ENCODE assay signal across 17 cellular contexts in genomic region chr10:51707821-51708424, GRCh38. TPM values are rescaled to one million over a fixed set of nuclear protein-coding genes. Genes with fewer than 3 reads are reported as not detected.
DNase-seq lines count a peak whose midpoint lies in the region; ATAC-seq and TF ChIP-seq lines count a peak whose summit lies in the region.
"Had no signal": no experiment of that assay in that cellular context is flagged by ENCODE, and none has a peak within 500 bp of the region (broad histone marks: within the 10 kb centered on the region; RNA-seq: fewer than 3 reads in every experiment).

No MANE protein-coding gene starts in this region.

- H3K27me3 ChIP-seq in heart right ventricle (no peaks in the 10 kb centered on the region), muscle layer of duodenum (ENCODE audit: low read depth, low read length) (no peaks in the 10 kb centered on the region)
- H3K27me3 ChIP-seq: right atrium auricular region had no signal

- H3K4me3 Mint-ChIP-seq in activated CD8-positive, alpha-beta T cell treated with anti-CD3 and anti-CD28 coated beads, Interleukin-2, amount 10 ng/mL, durations not matched to agents 7 days and 5 days, result peak overlapping the region; percentile 7
- H3K4me3 Mint-ChIP-seq in chondrocyte (ENCODE audit: unreplicated experiment), result no peak overlapping the region
- H3K4me3 Mint-ChIP-seq: stimulated activated naive B cell treated with anti-CD40 and anti-IgM and Interleukin-4, amounts not matched to agents 10 μg/mL and 1 μg/mL and 100 μg/mL, for 72 hours had no signal

- ATAC-seq in heart right ventricle, result peak in 1 of 8 donors; percentile 30
- ATAC-seq in Right ventricle myocardium inferior, result no peak
- ATAC-seq in activated CD8-positive, alpha-beta T cell treated with anti-CD3 and anti-CD28 coated beads, Interleukin-2, amount 10 ng/mL, durations not matched to agents 7 days and 5 days, result no peak
- ATAC-seq in GM18907 (IDR thresholded peaks at IDR 0.05; ENCODE audit: unreplicated experiment), result no peak
- ATAC-seq: left colon; Panc1; stimulated activated naive B cell treated with anti-CD40 and anti-IgM and Interleukin-4, amounts not matched to agents 10 μg/mL and 1 μg/mL and 100 μg/mL, for 72 hours had no signal

- no peaks in the 10 kb centered on the region for H3K36me3 ChIP-seq in heart right ventricle
- no peaks in the 10 kb centered on the region for H3K36me3 ChIP-seq in muscle layer of duodenum (ENCODE audit: control insufficient read depth in 1 of 2, insufficient read depth in 2 of 2, low read length in 2 of 2)
- H3K36me3 ChIP-seq: right atrium auricular region had no signal

- no peak for TF ChIP-seq CTCF in heart right ventricle (IDR thresholded peaks at IDR 0.05)
- TF ChIP-seq CTCF in chondrocyte (IDR thresholded peaks at IDR 0.05), result no peak

- 80 to 82% methylated on average over 5 of the region's 5 CpGs for WGBS in heart right ventricle, 2 donors

- H3K36me3 Mint-ChIP-seq in activated CD8-positive, alpha-beta T cell treated with anti-CD3 and anti-CD28 coated beads, Interleukin-2, amount 10 ng/mL, durations not matched to agents 7 days and 5 days (ENCODE audit: low read depth), result no peaks in the 10 kb centered on the region
- no peaks in the 10 kb centered on the region for H3K36me3 Mint-ChIP-seq in chondrocyte (ENCODE audit: low read depth)
- H3K36me3 Mint-ChIP-seq: stimulated activated naive B cell treated with anti-CD40 and anti-IgM and Interleukin-4, amounts not matched to agents 10 μg/mL and 1 μg/mL and 100 μg/mL, for 72 hours had no signal

- CTCF ChIA-PET in activated CD8-positive, alpha-beta T cell treated with anti-CD3 and anti-CD28 coated beads, Interleukin-2, amount 10 ng/mL, durations not matched to agents 7 days and 5 days (lab: Charles Lee), result no interaction called here

- POLR2A ChIA-PET in activated CD8-positive, alpha-beta T cell treated with anti-CD3 and anti-CD28 coated beads, Interleukin-2, amount 10 ng/mL, durations not matched to agents 7 days and 5 days (lab: Charles Lee), result no interaction called here

- H3K4me1 Mint-ChIP-seq in activated CD8-positive, alpha-beta T cell treated with anti-CD3 and anti-CD28 coated beads, Interleukin-2, amount 10 ng/mL, durations not matched to agents 7 days and 5 days (ENCODE audit: low read depth), result peaks cover 23% of the 10 kb centered on the region
- no peaks in the 10 kb centered on the region for H3K4me1 Mint-ChIP-seq in chondrocyte (ENCODE audit: low read depth)
- H3K4me1 Mint-ChIP-seq: stimulated activated naive B cell treated with anti-CD40 and anti-IgM and Interleukin-4, amounts not matched to agents 10 μg/mL and 1 μg/mL and 100 μg/mL, for 72 hours had no signal

- H3K27ac Mint-ChIP-seq in activated CD8-positive, alpha-beta T cell treated with anti-CD3 and anti-CD28 coated beads, Interleukin-2, amount 10 ng/mL, durations not matched to agents 7 days and 5 days, result peak overlapping the region; percentile 68
- H3K27ac Mint-ChIP-seq in chondrocyte (ENCODE audit: unreplicated experiment), result no peak overlapping the region
- H3K27ac Mint-ChIP-seq: stimulated activated naive B cell treated with anti-CD40 and anti-IgM and Interleukin-4, amounts not matched to agents 10 μg/mL and 1 μg/mL and 100 μg/mL, for 72 hours had no signal

- H3K27me3 Mint-ChIP-seq in activated CD8-positive, alpha-beta T cell treated with anti-CD3 and anti-CD28 coated beads, Interleukin-2, amount 10 ng/mL, durations not matched to agents 7 days and 5 days (ENCODE audit: low read depth), result peaks cover 3% of the 10 kb centered on the region
- H3K27me3 Mint-ChIP-seq in chondrocyte (ENCODE audit: low read depth), result no peaks in the 10 kb centered on the region

- H3K9me3 ChIP-seq in heart right ventricle, result no peaks in the 10 kb centered on the region
- H3K9me3 ChIP-seq in muscle layer of duodenum (ENCODE audit: control insufficient read depth in 1 of 2, low read length in 2 of 2), result no peaks in the 10 kb centered on the region
- H3K9me3 ChIP-seq: Caco-2, right atrium auricular region had no signal

- H3K27ac ChIP-seq in heart right ventricle, result peak overlapping the region in 7 of 10 donors; percentile 24 to 65 (median 58)
- peak overlapping the region; percentile 71 for H3K27ac ChIP-seq in muscle layer of duodenum (ENCODE audit: low read length)
- H3K27ac ChIP-seq: SK-N-MC had no signal

- H3K4me3 ChIP-seq in heart right ventricle (no peak overlapping the region), muscle layer of duodenum (ENCODE audit: low read depth in 1 of 2, low read length in 2 of 2) (no peak overlapping the region)
- H3K4me3 ChIP-seq: right atrium auricular region, SK-N-MC had no signal

- intact Hi-C loops in heart right ventricle (cut with DNase I), result loop anchor here in 4 of 10 donors (10.0 kb wide), 4 partner anchors 247 to 713 kb away; no protein-coding TSS in a partner anchor
- intact Hi-C loops in Right ventricle myocardium inferior (cut with DNase I), result no loop called here

- no peak for DNase-seq in heart right ventricle
- no peak for DNase-seq in Right ventricle myocardium inferior (ENCODE audit: missing footprints)
- DNase-seq in activated CD8-positive, alpha-beta T cell treated with anti-CD3 and anti-CD28 coated beads, Interleukin-2, amount 10 ng/mL, durations not matched to agents 7 days and 5 days, result no peak
- DNase-seq in chondrocyte (ENCODE audit: low spot score), result no peak
- no peak for DNase-seq in HT-29 (ENCODE audit: low spot score)
- DNase-seq: activated CD4-positive, alpha-beta T cell treated with anti-CD3 and anti-CD28 coated beads for 4 hours; Caco-2; EL; GOT3; left colon; NCI-H1436; stimulated activated naive B cell treated with anti-CD40 and anti-IgM and Interleukin-4, amounts not matched to agents 10 μg/mL and 1 μg/mL and 100 μg/mL, for 72 hours had no signal

- H3K9me3 Mint-ChIP-seq in activated CD8-positive, alpha-beta T cell treated with anti-CD3 and anti-CD28 coated beads, Interleukin-2, amount 10 ng/mL, durations not matched to agents 7 days and 5 days (ENCODE audit: insufficient read depth), result no peaks in the 10 kb centered on the region
- no peaks in the 10 kb centered on the region for H3K9me3 Mint-ChIP-seq in chondrocyte (ENCODE audit: low read depth)
- H3K9me3 Mint-ChIP-seq: stimulated activated naive B cell treated with anti-CD40 and anti-IgM and Interleukin-4, amounts not matched to agents 10 μg/mL and 1 μg/mL and 100 μg/mL, for 72 hours had no signal

- H3K4me1 ChIP-seq in heart right ventricle (peaks cover 0 to 48% (median 24%) of the 10 kb centered on the region in 9 donors), muscle layer of duodenum (ENCODE audit: control insufficient read depth in 1 of 2, insufficient read depth in 2 of 2, low read length in 2 of 2) (peaks cover 0 to 20% of the 10 kb centered on the region in 2 donors)
- H3K4me1 ChIP-seq: Caco-2 had no signal

RNA-seq across cellular contexts. Expression of gene CSTF2T, which starts 8.5 kb away (rescaled TPM):
- total RNA-seq in heart right ventricle, result 10 to 100 TPM; 20.6 to 31.6 (median 23.1) TPM
- polyA plus RNA-seq in heart right ventricle, result 10 to 100 TPM in 1 of 2 donors, 1 to 10 TPM in 1; 9.4 to 10.5 TPM
- 21.3 TPM for total RNA-seq in Right ventricle myocardium inferior
- total RNA-seq in activated CD8-positive, alpha-beta T cell treated with anti-CD3 and anti-CD28 coated beads, Interleukin-2, amount 10 ng/mL, durations not matched to agents 7 days and 5 days, result 10 to 100 TPM; 30.3 to 32.1 TPM
- total RNA-seq in chondrocyte, result 16.0 to 21.6 TPM (median 16.3 TPM) in 3 replicates
- 12.8 and 16.0 TPM in 2 replicates for total RNA-seq in HT-29 (2014; rRNA removed; shearing (Covaris generic))
